7 cellular contexts compared by ENCODE assay signal in the genomic region with DNA sequence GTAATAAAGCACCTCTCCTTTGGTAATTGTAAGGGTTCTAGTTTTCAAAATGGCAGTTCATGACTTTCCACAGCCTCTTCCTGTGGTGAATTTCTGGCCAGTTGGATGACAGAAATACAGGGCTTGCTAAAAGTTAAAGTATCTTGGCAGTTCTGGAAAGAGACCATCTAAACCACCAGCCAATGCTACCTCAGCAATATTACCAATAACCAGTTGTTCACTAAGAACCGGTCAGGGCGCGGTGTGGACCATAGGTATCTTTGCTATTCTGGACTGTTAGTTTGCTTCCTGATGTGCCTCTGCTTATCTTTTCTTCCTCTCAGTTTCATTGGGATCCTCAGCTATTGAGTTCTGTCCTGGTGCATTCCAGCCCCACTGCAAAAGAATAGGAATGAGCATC.
"Had no signal": no experiment of that assay in that cellular context is flagged by ENCODE, and none has a peak within 500 bp of the region (broad histone marks: within the 10 kb centered on the region; RNA-seq: fewer than 3 reads in every experiment).

No MANE protein-coding gene starts in this region.

- H3K4me3 Mint-ChIP-seq: GM23338, H9 had no signal

- DNase-seq: H9, HCEC 1CT, KBM-7 had no signal

- H3K4me3 ChIP-seq: GM23338 had no signal

- H3K4me1 Mint-ChIP-seq: GM23338 had no signal

- H3K27ac ChIP-seq: KMS-11 had no signal

- H3K27ac Mint-ChIP-seq: GM23338, H9 had no signal

- H3K4me2 ChIP-seq: GM23338, KMS-11 had no signal

- FAIRE-seq: H1, HTR-8/SVneo had no signal

- H3K9ac ChIP-seq: KMS-11 had no signal

- ATAC-seq: GM23338 had no signal

- H3K9me3 Mint-ChIP-seq: GM23338, H9 had no signal

- H2AFZ ChIP-seq: GM23338 had no signal
